17 cellular contexts compared by ENCODE assay signal in genomic region chr14:95478818-95479217, GRCh38.
"Had no signal": no experiment of that assay in that cellular context is flagged by ENCODE, and none has a peak within 500 bp of the region (broad histone marks: within the 10 kb centered on the region; RNA-seq: fewer than 3 reads in every experiment).

No MANE protein-coding gene starts in this region.

- H3K27me3 ChIP-seq: adrenal gland, dorsolateral prefrontal cortex, hepatocyte had no signal

- H2AFZ ChIP-seq: hepatocyte had no signal

- H3K36me3 ChIP-seq: prostate gland had no signal

- H3K36me3 Mint-ChIP-seq: natural killer cell, WTC11 had no signal

- H3K27ac ChIP-seq: hepatocyte, prostate gland, thoracic aorta had no signal

- H3K27ac Mint-ChIP-seq: activated CD8-positive, alpha-beta T cell treated with anti-CD3 and anti-CD28 coated beads, Interleukin-2, amount 10 ng/mL, durations not matched to agents 7 days and 5 days; WTC11 had no signal

- H3K4me3 Mint-ChIP-seq: activated CD8-positive, alpha-beta T cell treated with anti-CD3 and anti-CD28 coated beads, Interleukin-2, amount 10 ng/mL, durations not matched to agents 7 days and 5 days; WTC11 had no signal

- H3K4me2 ChIP-seq: hepatocyte had no signal

- DNase-seq: activated CD4-positive, alpha-beta T cell treated with anti-CD3 and anti-CD28 coated beads for 4 hours; activated CD8-positive, alpha-beta memory T cell treated with anti-CD3 and anti-CD28 coated beads, Interleukin-2, amount 50 U/mL, for 4 hours; activated CD8-positive, alpha-beta T cell treated with anti-CD3 and anti-CD28 coated beads, Interleukin-2, amount 10 ng/mL, durations not matched to agents 7 days and 5 days; activated naive CD4-positive, alpha-beta T cell; adrenal gland; dorsolateral prefrontal cortex; islet precursor cell; mucosa of descending colon; natural killer cell; small intestine; stimulated activated CD4-positive, alpha-beta T cell treated with anti-CD3 and anti-CD28 coated beads, Interleukin-4, amount 100 ng/mL, for 24 hours; stimulated activated naive CD4-positive, alpha-beta T cell treated with Interleukin-2 at 50 U/mL for 16 hours; T-helper 2 cell had no signal

- H3K9me3 ChIP-seq: adrenal gland, mucosa of descending colon, prostate gland, thoracic aorta had no signal

- H3K4me3 ChIP-seq: adrenal gland, dorsolateral prefrontal cortex, hepatocyte, mucosa of descending colon, prostate gland, thoracic aorta had no signal

- ATAC-seq: activated CD8-positive, alpha-beta T cell treated with anti-CD3 and anti-CD28 coated beads, Interleukin-2, amount 10 ng/mL, durations not matched to agents 7 days and 5 days; mucosa of descending colon; natural killer cell; WTC11 had no signal

- H3K9me3 Mint-ChIP-seq: natural killer cell, WTC11 had no signal

- H3K79me2 ChIP-seq: hepatocyte had no signal
